In the genomic region with DNA sequence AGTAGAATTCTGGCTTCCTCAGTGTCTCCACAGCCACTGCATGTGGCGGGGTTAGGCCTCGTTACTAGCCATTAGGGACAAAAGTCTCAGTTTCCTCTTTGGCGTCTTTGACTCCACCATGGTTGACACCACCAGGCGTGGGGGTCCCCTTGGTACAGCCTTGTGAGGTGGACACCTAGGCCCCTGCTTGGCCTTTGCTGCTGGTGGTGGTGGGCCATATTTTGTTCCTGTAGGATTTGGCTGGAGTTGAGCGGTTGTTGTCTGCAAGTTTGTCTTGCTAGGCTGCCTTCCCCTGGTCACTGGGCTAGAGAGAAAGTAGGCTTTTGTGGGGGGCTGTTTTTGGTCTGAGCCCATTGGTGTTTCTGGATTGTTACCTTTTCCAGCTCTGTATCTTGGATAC, we compare ENCODE assay signal across 3 cellular contexts.
"Had no signal": no experiment of that assay in that cellular context is flagged by ENCODE, and none has a peak within 500 bp of the region (broad histone marks: within the 10 kb centered on the region; RNA-seq: fewer than 3 reads in every experiment).

No MANE protein-coding gene starts in this region.

- DNase-seq: GDM1, GF-D8 had no signal

- ATAC-seq: GM12878 had no signal

- H3K4me3 ChIP-seq: GM12878 had no signal
